22 cellular contexts compared by ENCODE assay signal in genomic region chr6:149346075-149346474, GRCh38. TPM values are rescaled to one million over a fixed set of nuclear protein-coding genes. Genes with fewer than 3 reads are reported as not detected.
A peak's percentile ranks its signal among the peaks of the same experiment; 100 is the strongest.
DNase-seq lines count a peak whose midpoint lies in the region; ATAC-seq and TF ChIP-seq lines count a peak whose summit lies in the region.
"Had no signal": no experiment of that assay in that cellular context is flagged by ENCODE, and none has a peak within 500 bp of the region (broad histone marks: within the 10 kb centered on the region; RNA-seq: fewer than 3 reads in every experiment).

No MANE protein-coding gene starts in this region.

- H3K27me3 ChIP-seq in upper lobe of left lung = no peaks in the 10 kb centered on the region
- H3K27me3 ChIP-seq: MG63, SJCRH30 had no signal

- H3K4me3 Mint-ChIP-seq in activated naive CD4-positive, alpha-beta T cell treated with anti-CD3 and anti-CD28 coated beads, Interleukin-2, amount 10 ng/mL, durations not matched to agents 7 days and 5 days = no peak overlapping the region
- H3K4me3 Mint-ChIP-seq in T-helper 17 cell (peak overlapping the region; percentile 63), type B pancreatic cell (no peak overlapping the region)
- peak overlapping the region; percentile 1 for H3K4me3 Mint-ChIP-seq in activated naive CD8-positive, alpha-beta T cell treated with anti-CD3 and anti-CD28 coated beads, Interleukin-2, amount 10 ng/mL, durations not matched to agents 7 days and 5 days
- H3K4me3 Mint-ChIP-seq: CD14-positive monocyte had no signal

- no peaks in the 10 kb centered on the region for H3K36me3 ChIP-seq in upper lobe of left lung
- H3K36me3 ChIP-seq: SJCRH30 had no signal

- POLR2A ChIA-PET in activated naive CD8-positive, alpha-beta T cell treated with anti-CD3 and anti-CD28 coated beads, Interleukin-2, amount 10 ng/mL, durations not matched to agents 7 days and 5 days (lab: Charles Lee) = interaction anchor here (0.5 kb wide), 1 partner anchor 36 kb away, joined by 3 read pairs; no protein-coding TSS in a partner anchor

- no peak overlapping the region for H3K27ac ChIP-seq in upper lobe of left lung
- H3K27ac ChIP-seq: GM23248, HL-60, PC-9, SJCRH30 had no signal

- no peak for TF ChIP-seq EP300 in upper lobe of left lung (IDR thresholded peaks at IDR 0.05)

- TF ChIP-seq POLR2A in upper lobe of left lung (IDR thresholded peaks at IDR 0.05) = no peak

- no peaks in the 10 kb centered on the region for H3K9me3 Mint-ChIP-seq in activated naive CD4-positive, alpha-beta T cell treated with anti-CD3 and anti-CD28 coated beads, Interleukin-2, amount 10 ng/mL, durations not matched to agents 7 days and 5 days
- no peaks in the 10 kb centered on the region for H3K9me3 Mint-ChIP-seq in activated naive CD8-positive, alpha-beta T cell treated with anti-CD3 and anti-CD28 coated beads, Interleukin-2, amount 10 ng/mL, durations not matched to agents 7 days and 5 days
- H3K9me3 Mint-ChIP-seq in type B pancreatic cell = no peaks in the 10 kb centered on the region
- H3K9me3 Mint-ChIP-seq: CD14-positive monocyte had no signal

- H3K36me3 Mint-ChIP-seq in activated naive CD4-positive, alpha-beta T cell treated with anti-CD3 and anti-CD28 coated beads, Interleukin-2, amount 10 ng/mL, durations not matched to agents 7 days and 5 days = peaks cover 52% of the 10 kb centered on the region
- H3K36me3 Mint-ChIP-seq in T-helper 17 cell (ENCODE audit: low read depth) (peaks cover 8% of the 10 kb centered on the region), type B pancreatic cell (peaks cover 18% of the 10 kb centered on the region)
- H3K36me3 Mint-ChIP-seq in activated naive CD8-positive, alpha-beta T cell treated with anti-CD3 and anti-CD28 coated beads, Interleukin-2, amount 10 ng/mL, durations not matched to agents 7 days and 5 days = peaks cover 40% of the 10 kb centered on the region

- no peaks in the 10 kb centered on the region for H3K27me3 Mint-ChIP-seq in activated naive CD4-positive, alpha-beta T cell treated with anti-CD3 and anti-CD28 coated beads, Interleukin-2, amount 10 ng/mL, durations not matched to agents 7 days and 5 days
- H3K27me3 Mint-ChIP-seq in T-helper 17 cell (no peaks in the 10 kb centered on the region), type B pancreatic cell (no peaks in the 10 kb centered on the region)
- H3K27me3 Mint-ChIP-seq in activated naive CD8-positive, alpha-beta T cell treated with anti-CD3 and anti-CD28 coated beads, Interleukin-2, amount 10 ng/mL, durations not matched to agents 7 days and 5 days = no peaks in the 10 kb centered on the region

- DNase-seq in activated naive CD4-positive, alpha-beta T cell treated with anti-CD3 and anti-CD28 coated beads, Interleukin-2, amount 10 ng/mL, durations not matched to agents 7 days and 5 days = no peak
- DNase-seq in activated naive CD4-positive, alpha-beta T cell (lab: John Stamatoyannopoulos, UW) = no peak
- DNase-seq in T-helper 17 cell = no peak
- no peak for DNase-seq in activated naive CD8-positive, alpha-beta T cell treated with anti-CD3 and anti-CD28 coated beads, Interleukin-2, amount 10 ng/mL, durations not matched to agents 7 days and 5 days
- no peak for DNase-seq in type B pancreatic cell (ENCODE audit: extremely low spot score, unreplicated experiment)
- no peak for DNase-seq in upper lobe of left lung
- no peak for DNase-seq in SKM-1 treated with dmso at 0.1 percent for 144 hours (lab: John Stamatoyannopoulos, UW; ENCODE audit: unreplicated experiment)
- DNase-seq: AML-193, Caco-2, GDM1, GM23248, HCEC 1CT, MG63, NCI-H1092, NCI-H1436 treated with DMSO at 0.1 percent for 48 hours, NCI-H2029, NCI-H345, NCI-H524 treated with DMSO at 0.1 percent for 48 hours, PC-9, SJCRH30 had no signal

- H3K9me3 ChIP-seq in T-helper 17 cell (ENCODE audit: control insufficient read depth, low read length, poor library complexity, severe bottlenecking) (no peaks in the 10 kb centered on the region), upper lobe of left lung (no peaks in the 10 kb centered on the region)
- H3K9me3 ChIP-seq: Caco-2, MG63, SJCRH30 had no signal

- peak overlapping the region; percentile 38 for H3K27ac Mint-ChIP-seq in activated naive CD4-positive, alpha-beta T cell treated with anti-CD3 and anti-CD28 coated beads, Interleukin-2, amount 10 ng/mL, durations not matched to agents 7 days and 5 days
- H3K27ac Mint-ChIP-seq in T-helper 17 cell (peak overlapping the region; percentile 17), type B pancreatic cell (peak overlapping the region; percentile 19)
- H3K27ac Mint-ChIP-seq in activated naive CD8-positive, alpha-beta T cell treated with anti-CD3 and anti-CD28 coated beads, Interleukin-2, amount 10 ng/mL, durations not matched to agents 7 days and 5 days = peak overlapping the region; percentile 17

- CTCF ChIA-PET in activated naive CD4-positive, alpha-beta T cell treated with anti-CD3 and anti-CD28 coated beads, Interleukin-2, amount 10 ng/mL, durations not matched to agents 7 days and 5 days (lab: Charles Lee) = interaction anchor here (0.7 to 1.0 kb wide), 2 partner anchors 25 to 171 kb away, joined by 3 read pairs; no protein-coding TSS in a partner anchor

- ATAC-seq in T-helper 17 cell = no peak
- no peak for ATAC-seq in activated naive CD8-positive, alpha-beta T cell treated with anti-CD3 and anti-CD28 coated beads, Interleukin-2, amount 10 ng/mL, durations not matched to agents 7 days and 5 days (ENCODE audit: low read depth)
- ATAC-seq in upper lobe of left lung (ENCODE audit: low FRiP score in 2 of 2) = no peak

- H3K4me3 ChIP-seq in upper lobe of left lung = no peak overlapping the region
- H3K4me3 ChIP-seq: GM23248, MG63, PC-9, SJCRH30 had no signal

- WGBS in upper lobe of left lung, 2 donors = 92 to 97% methylated on average over 3 of the region's 3 CpGs

- peaks cover 3 to 14% (median 14%) of the 10 kb centered on the region in 4 donors for H3K4me1 ChIP-seq in upper lobe of left lung
- H3K4me1 ChIP-seq: Caco-2 had no signal

- TF ChIP-seq CTCF in type B pancreatic cell (conservative IDR thresholded peaks at IDR 0.05) (no peak), upper lobe of left lung (IDR thresholded peaks at IDR 0.05) (no peak)

- H3K4me1 Mint-ChIP-seq in activated naive CD4-positive, alpha-beta T cell treated with anti-CD3 and anti-CD28 coated beads, Interleukin-2, amount 10 ng/mL, durations not matched to agents 7 days and 5 days = peaks cover 66% of the 10 kb centered on the region
- H3K4me1 Mint-ChIP-seq in T-helper 17 cell (peaks cover 65% of the 10 kb centered on the region), type B pancreatic cell (ENCODE audit: unreplicated experiment) (peaks cover 20% of the 10 kb centered on the region)
- H3K4me1 Mint-ChIP-seq in activated naive CD8-positive, alpha-beta T cell treated with anti-CD3 and anti-CD28 coated beads, Interleukin-2, amount 10 ng/mL, durations not matched to agents 7 days and 5 days = peaks cover 46% of the 10 kb centered on the region

RNA-seq across cellular contexts. Expression of gene TAB2, which starts 28.6 kb away (rescaled TPM):
- total RNA-seq in T-helper 17 cell = 100 to 1,000 TPM; 192 to 199 TPM
- total RNA-seq in activated naive CD8-positive, alpha-beta T cell treated with anti-CD3 and anti-CD28 coated beads, Interleukin-2, amount 10 ng/mL, durations not matched to agents 7 days and 5 days = 100 to 1,000 TPM; 115 to 130 TPM
- total RNA-seq in type B pancreatic cell (ENCODE audit: low replicate concordance) = 58.7 TPM in 2 replicates
- total RNA-seq in upper lobe of left lung = 10 to 100 TPM; 46.5 to 99.5 (median 52.7) TPM

RNA-seq across cellular contexts. Expression of gene SUMO4, which starts 54.0 kb away (rescaled TPM):
- total RNA-seq in T-helper 17 cell (10 to 100 TPM in 1 of 2 donors, 1 to 10 TPM in 1; 9.0 to 11.4 TPM), type B pancreatic cell (ENCODE audit: low replicate concordance) (0.98 and 2.8 TPM in 2 replicates), upper lobe of left lung (1 to 10 TPM; 1.9 to 8.4 (median 3.5) TPM)
- 1 to 10 TPM; 9.3 to 9.5 TPM for total RNA-seq in activated naive CD8-positive, alpha-beta T cell treated with anti-CD3 and anti-CD28 coated beads, Interleukin-2, amount 10 ng/mL, durations not matched to agents 7 days and 5 days
- total RNA-seq: GM23248 had no signal

Comparison
In these comparisons a context has a peak if more than half of its experiments do, and no peak if none do; other contexts are left out.
1. H3K4me3 Mint-ChIP-seq: peak in T-helper 17 cell (single experiment) and activated naive CD8-positive, alpha-beta T cell treated with anti-CD3 and anti-CD28 coated beads, Interleukin-2, amount 10 ng/mL, durations not matched to agents 7 days and 5 days (single experiment); none in activated naive CD4-positive, alpha-beta T cell treated with anti-CD3 and anti-CD28 coated beads, Interleukin-2, amount 10 ng/mL, durations not matched to agents 7 days and 5 days (single experiment) and type B pancreatic cell (single experiment).
2. Peak in every context shown above with its lines, with median percentiles within 50 percentile points of each other: H3K27ac Mint-ChIP-seq.